In the genomic region with DNA sequence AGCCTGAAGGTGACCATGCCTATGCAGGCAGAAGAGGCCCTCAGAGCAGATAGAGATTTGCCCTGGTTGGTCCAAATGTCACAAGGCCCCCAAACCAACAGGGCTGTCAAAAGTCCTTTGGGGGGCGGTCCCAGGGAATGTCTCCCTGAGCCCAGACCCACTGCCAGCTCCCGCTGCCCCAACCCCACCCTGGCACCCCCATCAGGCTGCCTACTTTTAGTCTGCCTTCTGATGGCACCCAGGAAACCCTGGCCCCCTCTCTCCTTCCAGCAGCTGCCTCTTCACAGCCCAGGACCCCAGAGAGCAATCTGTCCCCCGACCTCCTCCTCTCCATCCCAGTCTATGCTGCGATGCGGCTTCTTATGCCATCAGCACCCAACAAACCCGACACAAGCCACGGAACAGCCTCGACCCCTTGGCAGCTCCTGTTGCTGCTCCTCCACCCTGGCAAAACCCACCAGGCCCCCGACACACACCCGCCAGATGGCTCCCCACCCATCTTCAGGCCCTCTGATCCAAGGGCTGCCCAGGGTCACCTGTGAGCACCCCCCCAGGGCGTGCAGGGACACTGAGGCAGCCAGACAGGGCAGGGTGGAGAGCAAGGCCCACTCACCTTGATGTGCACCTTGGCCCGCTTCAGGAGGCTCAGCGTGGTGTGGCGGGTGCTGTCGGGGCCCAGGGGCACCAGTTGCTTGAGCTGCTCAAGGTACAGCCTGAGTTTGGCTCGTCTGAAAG, we compare ENCODE assay signal across 17 cellular contexts. TPM values are rescaled to one million over a fixed set of nuclear protein-coding genes. Genes with fewer than 3 reads are reported as not detected.
DNase-seq lines count a peak whose midpoint lies in the region; ATAC-seq and TF ChIP-seq lines count a peak whose summit lies in the region.
"Had no signal": no experiment of that assay in that cellular context is flagged by ENCODE, and none has a peak within 500 bp of the region (broad histone marks: within the 10 kb centered on the region; RNA-seq: fewer than 3 reads in every experiment).

No MANE protein-coding gene starts in this region.

- TF ChIP-seq CTCF in ascending aorta (IDR thresholded peaks at IDR 0.05) (no peak), osteocyte (IDR thresholded peaks at IDR 0.05) (no peak)

- no peak overlapping the region for H3K27ac Mint-ChIP-seq in osteocyte (ENCODE audit: unreplicated experiment)
- no peak overlapping the region for H3K27ac Mint-ChIP-seq in activated naive CD8-positive, alpha-beta T cell treated with anti-CD3 and anti-CD28 coated beads, Interleukin-2, amount 50 U/mL, for 24 hours
- no peak overlapping the region for H3K27ac Mint-ChIP-seq in activated naive CD8-positive, alpha-beta T cell treated with anti-CD3 and anti-CD28 coated beads for 36 hours
- H3K27ac Mint-ChIP-seq: activated CD4-positive, alpha-beta T cell treated with anti-CD3 and anti-CD28 coated beads, Interleukin-2, amount 10 ng/mL, durations not matched to agents 7 days and 5 days; activated naive CD8-positive, alpha-beta T cell treated with anti-CD3 and anti-CD28 coated beads, Interleukin-2, amount 10 ng/mL, durations not matched to agents 7 days and 5 days; T-helper 1 cell treated with Interleukin-12 subunit alpha and Interleukin-12 subunit beta and Interleukin-4 antibody, amounts not matched to agents 30 μg/mL and 1 μg/mL, for 36 hours had no signal

- no peak for ATAC-seq in activated naive CD8-positive, alpha-beta T cell treated with anti-CD3 and anti-CD28 coated beads, Interleukin-2, amount 50 U/mL, for 24 hours
- ATAC-seq in GM21381 (IDR thresholded peaks at IDR 0.05; ENCODE audit: unreplicated experiment) = no peak
- ATAC-seq: naive thymus-derived CD4-positive, alpha-beta T cell had no signal

- no peaks in the 10 kb centered on the region for H3K9me3 ChIP-seq in ascending aorta

- DNase-seq in activated CD4-positive, alpha-beta T cell treated with anti-CD3 and anti-CD28 coated beads for 1 hour = peak; percentile 6
- no peak for DNase-seq in activated CD4-positive, alpha-beta T cell treated with anti-CD3 and anti-CD28 coated beads, Interleukin-2, amount 50 U/mL, for 1 hour
- DNase-seq in Daoy (ENCODE audit: low read depth) (peak; percentile 0), ascending aorta (ENCODE audit: low spot score in 2 of 2) (peak; percentile 4 to 62), osteocyte (ENCODE audit: extremely low spot score, unreplicated experiment) (peak; percentile 81)
- no peak for DNase-seq in activated naive CD8-positive, alpha-beta T cell treated with anti-CD3 and anti-CD28 coated beads, Interleukin-2, amount 50 U/mL, for 24 hours
- DNase-seq in activated naive CD8-positive, alpha-beta T cell treated with anti-CD3 and anti-CD28 coated beads for 36 hours = no peak
- DNase-seq: activated CD4-positive, alpha-beta T cell treated with anti-CD3 and anti-CD28 coated beads, Interleukin-2, amount 10 ng/mL, durations not matched to agents 7 days and 5 days; activated naive CD8-positive, alpha-beta T cell treated with anti-CD3 and anti-CD28 coated beads, Interleukin-2, amount 10 ng/mL, durations not matched to agents 7 days and 5 days; central memory CD4-positive, alpha-beta T cell; KG1; NCI-H1436; NCI-H446 treated with DMSO at 0.1 percent for 48 hours had no signal

- no peaks in the 10 kb centered on the region for H3K9me3 Mint-ChIP-seq in osteocyte (ENCODE audit: unreplicated experiment)
- H3K9me3 Mint-ChIP-seq in activated naive CD8-positive, alpha-beta T cell treated with anti-CD3 and anti-CD28 coated beads, Interleukin-2, amount 50 U/mL, for 24 hours = no peaks in the 10 kb centered on the region
- H3K9me3 Mint-ChIP-seq in activated naive CD8-positive, alpha-beta T cell treated with anti-CD3 and anti-CD28 coated beads for 36 hours = no peaks in the 10 kb centered on the region
- H3K9me3 Mint-ChIP-seq: activated CD4-positive, alpha-beta T cell treated with anti-CD3 and anti-CD28 coated beads, Interleukin-2, amount 10 ng/mL, durations not matched to agents 7 days and 5 days; activated naive CD8-positive, alpha-beta T cell treated with anti-CD3 and anti-CD28 coated beads, Interleukin-2, amount 10 ng/mL, durations not matched to agents 7 days and 5 days; naive thymus-derived CD4-positive, alpha-beta T cell; T-helper 1 cell treated with Interleukin-12 subunit alpha and Interleukin-12 subunit beta and Interleukin-4 antibody, amounts not matched to agents 30 μg/mL and 1 μg/mL, for 36 hours had no signal

- no peaks in the 10 kb centered on the region for H3K27me3 Mint-ChIP-seq in osteocyte (ENCODE audit: unreplicated experiment)
- H3K27me3 Mint-ChIP-seq in activated naive CD8-positive, alpha-beta T cell treated with anti-CD3 and anti-CD28 coated beads, Interleukin-2, amount 50 U/mL, for 24 hours = no peaks in the 10 kb centered on the region
- no peaks in the 10 kb centered on the region for H3K27me3 Mint-ChIP-seq in activated naive CD8-positive, alpha-beta T cell treated with anti-CD3 and anti-CD28 coated beads for 36 hours
- H3K27me3 Mint-ChIP-seq: activated CD4-positive, alpha-beta T cell treated with anti-CD3 and anti-CD28 coated beads, Interleukin-2, amount 10 ng/mL, durations not matched to agents 7 days and 5 days; activated naive CD8-positive, alpha-beta T cell treated with anti-CD3 and anti-CD28 coated beads, Interleukin-2, amount 10 ng/mL, durations not matched to agents 7 days and 5 days; CD4-positive, alpha-beta memory T cell; naive thymus-derived CD4-positive, alpha-beta T cell had no signal

- intact Hi-C loops in ascending aorta (cut with DNase I) = no loop called here

- H3K36me3 Mint-ChIP-seq in osteocyte (ENCODE audit: unreplicated experiment) = peaks cover 26% of the 10 kb centered on the region
- H3K36me3 Mint-ChIP-seq in activated naive CD8-positive, alpha-beta T cell treated with anti-CD3 and anti-CD28 coated beads, Interleukin-2, amount 50 U/mL, for 24 hours (ENCODE audit: low read depth) = no peaks in the 10 kb centered on the region
- no peaks in the 10 kb centered on the region for H3K36me3 Mint-ChIP-seq in activated naive CD8-positive, alpha-beta T cell treated with anti-CD3 and anti-CD28 coated beads for 36 hours
- H3K36me3 Mint-ChIP-seq: activated naive CD8-positive, alpha-beta T cell treated with anti-CD3 and anti-CD28 coated beads, Interleukin-2, amount 10 ng/mL, durations not matched to agents 7 days and 5 days had no signal

- peaks cover 2% of the 10 kb centered on the region for H3K4me1 Mint-ChIP-seq in osteocyte (ENCODE audit: unreplicated experiment)
- H3K4me1 Mint-ChIP-seq in activated naive CD8-positive, alpha-beta T cell treated with anti-CD3 and anti-CD28 coated beads, Interleukin-2, amount 50 U/mL, for 24 hours = no peaks in the 10 kb centered on the region
- no peaks in the 10 kb centered on the region for H3K4me1 Mint-ChIP-seq in activated naive CD8-positive, alpha-beta T cell treated with anti-CD3 and anti-CD28 coated beads for 36 hours
- H3K4me1 Mint-ChIP-seq: activated CD4-positive, alpha-beta T cell treated with anti-CD3 and anti-CD28 coated beads, Interleukin-2, amount 10 ng/mL, durations not matched to agents 7 days and 5 days; activated naive CD8-positive, alpha-beta T cell treated with anti-CD3 and anti-CD28 coated beads, Interleukin-2, amount 10 ng/mL, durations not matched to agents 7 days and 5 days had no signal

- no peak overlapping the region for H3K4me3 Mint-ChIP-seq in osteocyte (ENCODE audit: unreplicated experiment)
- H3K4me3 Mint-ChIP-seq in activated naive CD8-positive, alpha-beta T cell treated with anti-CD3 and anti-CD28 coated beads, Interleukin-2, amount 50 U/mL, for 24 hours = no peak overlapping the region
- no peak overlapping the region for H3K4me3 Mint-ChIP-seq in activated naive CD8-positive, alpha-beta T cell treated with anti-CD3 and anti-CD28 coated beads for 36 hours
- H3K4me3 Mint-ChIP-seq: activated CD4-positive, alpha-beta T cell treated with anti-CD3 and anti-CD28 coated beads, Interleukin-2, amount 10 ng/mL, durations not matched to agents 7 days and 5 days; activated naive CD8-positive, alpha-beta T cell treated with anti-CD3 and anti-CD28 coated beads, Interleukin-2, amount 10 ng/mL, durations not matched to agents 7 days and 5 days; CD4-positive, alpha-beta memory T cell; naive thymus-derived CD4-positive, alpha-beta T cell; T-helper 1 cell treated with Interleukin-12 subunit alpha and Interleukin-12 subunit beta and Interleukin-4 antibody, amounts not matched to agents 30 μg/mL and 1 μg/mL, for 36 hours had no signal

- no peak overlapping the region for H3K27ac ChIP-seq in ascending aorta

- no peaks in the 10 kb centered on the region for H3K27me3 ChIP-seq in ascending aorta

- no peak overlapping the region for H3K4me3 ChIP-seq in ascending aorta

- H3K36me3 ChIP-seq in ascending aorta = peaks cover 47 to 76% of the 10 kb centered on the region in 2 donors

- H3K4me1 ChIP-seq in ascending aorta = peaks cover 14 to 30% of the 10 kb centered on the region in 2 donors

RNA-seq across cellular contexts. Expression of a gene that starts 9.9 kb away (rescaled TPM):
- 5.8 and 7.5 TPM in 2 replicates for total RNA-seq in Daoy (2014; rRNA removed; shearing (Covaris generic))
- 83.2 TPM for total RNA-seq in ascending aorta
- 74.9 and 81.5 TPM in 2 replicates for total RNA-seq in osteocyte
- 1 to 10 TPM in 1 of 2 experiments, under 1 TPM in 1; 0.78 to 1.2 TPM for total RNA-seq in activated naive CD8-positive, alpha-beta T cell treated with anti-CD3 and anti-CD28 coated beads for 36 hours

RNA-seq across cellular contexts. Expression of a gene that starts 10.0 kb away (rescaled TPM):
- total RNA-seq in Daoy (2014; rRNA removed; shearing (Covaris generic)) = 13.4 and 29.3 TPM in 2 replicates
- total RNA-seq in ascending aorta (9.0 TPM), osteocyte (10.2 and 11.7 TPM in 2 replicates)
- total RNA-seq in activated naive CD8-positive, alpha-beta T cell treated with anti-CD3 and anti-CD28 coated beads for 36 hours = 10 to 100 TPM; 23.6 to 23.7 TPM

RNA-seq across cellular contexts. Expression of a gene that starts 10.0 kb away (rescaled TPM):
- total RNA-seq in Daoy (2014; rRNA removed; shearing (Covaris generic)) = 0.54 and 1.4 TPM in 2 replicates
- 0.21 TPM for total RNA-seq in ascending aorta
- total RNA-seq in osteocyte = 3.8 and 4.2 TPM in 2 replicates
- total RNA-seq in activated naive CD8-positive, alpha-beta T cell treated with anti-CD3 and anti-CD28 coated beads for 36 hours = 1 to 10 TPM in 1 of 2 experiments, under 1 TPM in 1; 0.92 to 1.0 TPM

Comparison
In these comparisons a context has a peak if more than half of its experiments do, and no peak if none do; other contexts are left out.
1. DNase-seq: peak in activated CD4-positive, alpha-beta T cell treated with anti-CD3 and anti-CD28 coated beads for 1 hour (single experiment), Daoy (single experiment), ascending aorta (2 of 2) and osteocyte (single experiment); none in activated CD4-positive, alpha-beta T cell treated with anti-CD3 and anti-CD28 coated beads, Interleukin-2, amount 50 U/mL, for 1 hour (single experiment), activated naive CD8-positive, alpha-beta T cell treated with anti-CD3 and anti-CD28 coated beads, Interleukin-2, amount 50 U/mL, for 24 hours (single experiment) and activated naive CD8-positive, alpha-beta T cell treated with anti-CD3 and anti-CD28 coated beads for 36 hours (single experiment).